8 cellular contexts compared by ENCODE assay signal in the genomic region with DNA sequence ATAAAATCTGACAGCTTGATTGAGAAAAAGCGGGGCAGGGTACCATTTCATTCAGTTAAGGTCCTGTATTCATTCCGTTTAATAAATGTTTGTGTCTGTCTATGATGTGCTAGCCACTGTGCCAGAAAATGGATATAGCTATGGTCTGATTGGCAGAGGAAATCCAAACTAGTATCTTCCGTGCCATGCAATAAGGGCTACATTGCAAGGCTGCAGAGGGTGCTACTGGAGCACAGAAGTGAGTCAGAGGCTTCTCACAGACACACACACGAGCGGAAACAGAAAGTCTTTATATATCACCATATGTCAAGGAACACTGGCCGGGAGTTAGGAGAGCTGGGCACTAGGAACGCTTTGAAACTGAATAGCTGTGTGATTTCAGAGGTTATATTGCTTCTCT. TPM values are rescaled to one million over a fixed set of nuclear protein-coding genes. Genes with fewer than 3 reads are reported as not detected.
DNase-seq lines count a peak whose midpoint lies in the region; ATAC-seq and TF ChIP-seq lines count a peak whose summit lies in the region.
"Not testable (repeated sequence)": the region's sequence is repeated elsewhere in the genome, so short reads cannot be mapped to it uniquely, and the experiment has no call there.

No MANE protein-coding gene starts in this region.

- not testable (repeated sequence) for H2AFZ ChIP-seq in OCI-LY1 (ENCODE audit: low read length)

- H3K4me3 Mint-ChIP-seq in memory B cell, result peak overlapping the region; percentile 95

- peak overlapping the region; percentile 93 for H3K27ac Mint-ChIP-seq in memory B cell

- not testable (repeated sequence) for TF ChIP-seq POLR2A in erythroblast (IDR thresholded peaks at IDR 0.05; ENCODE audit: low read length)

- not testable (repeated sequence) for H3F3A ChIP-seq in OCI-LY1 (ENCODE audit: insufficient read depth, low read length)

- CTCF ChIA-PET in BJ (lab: Yijun Ruan, JAX), result not testable (repeated sequence)

- not testable (repeated sequence) for H3K36me3 ChIP-seq in BJ (ENCODE audit: control insufficient read depth, insufficient read depth, low read length); OCI-LY1 (ENCODE audit: insufficient read depth, low read length)

- not testable (repeated sequence) for H4K20me1 ChIP-seq in OCI-LY1 (ENCODE audit: insufficient read depth, low read length)

- H3K4me1 ChIP-seq in OCI-LY1 (ENCODE audit: insufficient read depth, low read length, severe bottlenecking), result not testable (repeated sequence)

- not testable (repeated sequence) for H3K4me1 Mint-ChIP-seq in memory B cell

- H3K4me3 ChIP-seq in BJ (ENCODE audit: low read depth, low read length) (peak overlapping the region; percentile 48), OCI-LY1 (ENCODE audit: low read depth, low read length, poor library complexity, severe bottlenecking) (peak overlapping the region; percentile 63)

- H3K9me3 ChIP-seq in OCI-LY1 (ENCODE audit: low read length), result not testable (repeated sequence)

- not testable (repeated sequence) for DNase-seq in BJ (ENCODE audit: low read depth)
- DNase-seq in activated T-cell treated with anti-CD3 and anti-CD28 coated beads, Interleukin-2, amount 50 U/mL, for 48 hours, result peak; percentile 48 to 54
- DNase-seq in erythroblast (lab: John Stamatoyannopoulos, UW) (peak; percentile 63), memory B cell (ENCODE audit: low spot score in 2 of 2) (peak; percentile 7 to 14)
- peak; percentile 26 to 41 for DNase-seq in stimulated activated CD4-positive, alpha-beta T cell treated with anti-CD3 and anti-CD28 coated beads, Interleukin-2, amount 100 ng/mL, for 24 hours

- not testable (repeated sequence) for H3K27ac ChIP-seq in OCI-LY1 (ENCODE audit: low read depth, low read length, poor library complexity, severe bottlenecking)

- H3K36me3 Mint-ChIP-seq in memory B cell, result not testable (repeated sequence)

- ATAC-seq in GM19395 (IDR thresholded peaks at IDR 0.05; ENCODE audit: unreplicated experiment) (peak; percentile 51), HG03432 (IDR thresholded peaks at IDR 0.05; ENCODE audit: unreplicated experiment) (peak; percentile 48), memory B cell (ENCODE audit: low read depth) (peak; percentile 57)

- not testable (repeated sequence) for H3K79me2 ChIP-seq in OCI-LY1 (ENCODE audit: insufficient read depth, low read length)

- POLR2A ChIA-PET in BJ (lab: Charles Lee), result not testable (repeated sequence)

- H3K27me3 Mint-ChIP-seq in memory B cell, result not testable (repeated sequence)

- TF ChIP-seq CTCF in BJ (IDR thresholded peaks at IDR 0.05; ENCODE audit: insufficient read depth, low read depth, low read length), result not testable (repeated sequence)
- TF ChIP-seq CTCF in OCI-LY1 (IDR thresholded peaks at IDR 0.05; ENCODE audit: low read length), result 0 out of 2 replicates have a peak, but pooled peaks have one; percentile 13

- not testable (repeated sequence) for H3K9me3 Mint-ChIP-seq in memory B cell

- H3K27me3 ChIP-seq in BJ (ENCODE audit: control insufficient read depth, insufficient read depth, low read length); OCI-LY1 (ENCODE audit: insufficient read depth, low read length): not testable (repeated sequence)

- H3K9ac ChIP-seq in OCI-LY1 (ENCODE audit: low read length), result peak overlapping the region; percentile 86

- H3K4me2 ChIP-seq in OCI-LY1 (ENCODE audit: low read length), result peak overlapping the region; percentile 75

- not testable (repeated sequence) for H3K9me2 ChIP-seq in OCI-LY1 (ENCODE audit: low read depth, low read length)

RNA-seq across cellular contexts. Expression of gene AGAP9, which starts 29.3 kb away (rescaled TPM):
- polyA plus RNA-seq in BJ (2011; rRNA removed), result 3.7 and 3.8 TPM in 2 replicates
- 1.3 and 2.8 TPM in 2 replicates for polyA minus RNA-seq in BJ (2011; rRNA and poly(A)+ RNA removed)
